1 cellular context compared by ENCODE assay signal in the genomic region with DNA sequence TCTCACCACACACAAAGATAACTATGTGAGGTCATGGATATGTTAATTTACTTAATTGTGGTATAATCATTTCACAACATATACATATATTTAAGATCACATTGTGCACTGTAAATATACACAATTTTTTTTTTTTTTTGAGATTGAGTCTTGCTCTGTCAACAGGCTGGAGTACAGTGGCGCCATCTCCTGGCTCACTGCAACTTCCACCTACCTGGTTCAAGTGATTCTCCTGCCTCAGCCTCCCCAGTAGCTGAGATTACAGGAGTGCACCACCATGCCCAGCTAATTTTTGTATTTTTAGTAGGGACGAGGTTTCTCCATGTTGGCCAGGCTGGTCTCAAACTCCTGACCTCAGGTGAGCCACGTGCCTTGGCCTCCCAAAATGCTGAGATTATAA.
TF ChIP-seq lines count a peak whose summit lies in the region.

No MANE protein-coding gene starts in this region.

TF ChIP-seq in SK-N-SH treated with all-trans-retinoic acid at 6 μM for 48 hours, 23 proteins besides CTCF, POLR2A, EP300 and RAD21 (continued from another document):
- no peak for TF ChIP-seq POU6F1 (CRISPR knock-in tag; IDR thresholded peaks at IDR 0.05; ENCODE audit: borderline replicate concordance, low read depth)
- no peak for TF ChIP-seq CSDC2 (CRISPR knock-in tag; IDR thresholded peaks at IDR 0.05)
- no peak for TF ChIP-seq ZNF8 (CRISPR knock-in tag; IDR thresholded peaks at IDR 0.05)
- no peak for TF ChIP-seq ZNF70 (CRISPR knock-in tag; IDR thresholded peaks at IDR 0.05)
- TF ChIP-seq ZNF565 (CRISPR knock-in tag; conservative IDR thresholded peaks at IDR 0.05; ENCODE audit: low read depth): no peak
- TF ChIP-seq ISL1 (CRISPR knock-in tag; IDR thresholded peaks at IDR 0.05): no peak
- TF ChIP-seq ARNTL (CRISPR knock-in tag; IDR thresholded peaks at IDR 0.05; ENCODE audit: borderline replicate concordance, low read depth): no peak
- TF ChIP-seq PPARA (CRISPR knock-in tag; IDR thresholded peaks at IDR 0.05; ENCODE audit: borderline replicate concordance): no peak
- TF ChIP-seq GLIS3 (CRISPR knock-in tag; IDR thresholded peaks at IDR 0.05): no peak
TF ChIP-seq in SK-N-SH treated with all-trans-retinoic acid at 6 μM for 48 hours: peak in this region for 0.
